In genomic region chr9:130578865-130579737, GRCh38 we compare ENCODE assay signal across 8 cellular contexts. TPM values are rescaled to one million over a fixed set of nuclear protein-coding genes. Genes with fewer than 3 reads are reported as not detected.
DNase-seq lines count a peak whose midpoint lies in the region; ATAC-seq, FAIRE-seq and TF ChIP-seq lines count a peak whose summit lies in the region.

A gene with protein sequence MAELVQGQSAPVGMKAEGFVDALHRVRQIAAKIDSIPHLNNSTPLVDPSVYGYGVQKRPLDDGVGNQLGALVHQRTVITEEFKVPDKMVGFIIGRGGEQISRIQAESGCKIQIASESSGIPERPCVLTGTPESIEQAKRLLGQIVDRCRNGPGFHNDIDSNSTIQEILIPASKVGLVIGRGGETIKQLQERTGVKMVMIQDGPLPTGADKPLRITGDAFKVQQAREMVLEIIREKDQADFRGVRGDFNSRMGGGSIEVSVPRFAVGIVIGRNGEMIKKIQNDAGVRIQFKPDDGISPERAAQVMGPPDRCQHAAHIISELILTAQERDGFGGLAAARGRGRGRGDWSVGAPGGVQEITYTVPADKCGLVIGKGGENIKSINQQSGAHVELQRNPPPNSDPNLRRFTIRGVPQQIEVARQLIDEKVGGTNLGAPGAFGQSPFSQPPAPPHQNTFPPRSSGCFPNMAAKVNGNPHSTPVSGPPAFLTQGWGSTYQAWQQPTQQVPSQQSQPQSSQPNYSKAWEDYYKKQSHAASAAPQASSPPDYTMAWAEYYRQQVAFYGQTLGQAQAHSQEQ (plus strand): TSS chr9:130579577. CDS start chr9:130579681, 104 bp downstream.

- no peaks in the 10 kb centered on the region for H3K36me3 Mint-ChIP-seq in T-helper 17 cell (ENCODE audit: low read depth)

- no peak for TF ChIP-seq CTCF in GM13976 (IDR thresholded peaks at IDR 0.05; ENCODE audit: borderline replicate concordance, control extremely low read depth, extremely low read depth, insufficient read depth, missing control alignments)

- H3K27me3 Mint-ChIP-seq in T-helper 17 cell, result no peaks in the 10 kb centered on the region

- in situ Hi-C loops in GM13976 (cut with MboI; ENCODE audit: low sequenced_read_pairs, unreplicated experiment), result no loop called here

- peak; percentile 99 for DNase-seq in GM13976 (ENCODE audit: low spot score)
- peak; percentile 45 for DNase-seq in NCI-H1694 treated with DMSO at 0.1 percent for 48 hours (lab: John Stamatoyannopoulos, UW)
- DNase-seq in T-helper 17 cell, result peak; percentile 66 to 78 (median 70)
- peak; percentile 63 to 96 (median 89) for DNase-seq in amygdala (lab: John Stamatoyannopoulos, UW)
- DNase-seq in left ventricle myocardium superior, result peak; percentile 97
- DNase-seq in pulmonary artery endothelial cell (ENCODE audit: low read depth, low spot score), result peak; percentile 33
- peak; percentile 98 for DNase-seq in urothelium cell line (ENCODE audit: low spot score)

- ATAC-seq in HG02884 (IDR thresholded peaks at IDR 0.05; ENCODE audit: unreplicated experiment), result peak; percentile 71
- ATAC-seq in T-helper 17 cell, result peak; percentile 86
- peak; percentile 95 for ATAC-seq in left ventricle myocardium superior

- peak within 1 kb of the TSS; percentile 90 for H3K4me3 Mint-ChIP-seq in T-helper 17 cell

- FAIRE-seq in urothelium cell line (lab: Jason Lieb, UNC), result no peak

- intact Hi-C loops in left ventricle myocardium superior (cut with micrococcal nuclease), result no loop called here

- H3K9me3 ChIP-seq in T-helper 17 cell (ENCODE audit: control insufficient read depth, low read length, poor library complexity, severe bottlenecking), result no peaks in the 10 kb centered on the region

- H3K4me1 Mint-ChIP-seq in T-helper 17 cell, result peaks cover 33% of the 10 kb centered on the region

- peak within 1 kb of the TSS; percentile 67 for H3K27ac Mint-ChIP-seq in T-helper 17 cell

RNA-seq across cellular contexts. Expression of the gene that starts here (rescaled TPM):
- total RNA-seq in T-helper 17 cell, result 10 to 100 TPM; 30.6 to 33.6 TPM
- total RNA-seq in left ventricle myocardium superior, result 24.1 TPM
- total RNA-seq in pulmonary artery endothelial cell, result 40.3 and 42.8 TPM in 2 replicates

Comparison
In these comparisons a context has a peak if more than half of its experiments do, and no peak if none do; other contexts are left out.
1. Peak in every context shown above with its lines: DNase-seq and ATAC-seq.
2. DNase-seq: peak in every context shown above with its lines; median percentile 99 in GM13976; 98 in urothelium cell line; 97 in left ventricle myocardium superior; 89 in amygdala; 70 in T-helper 17 cell; 45 in NCI-H1694 treated with DMSO at 0.1 percent for 48 hours; 33 in pulmonary artery endothelial cell.